In genomic region chr13:113732176-113732960, GRCh38 we compare ENCODE assay signal across 1 cellular context.
TF ChIP-seq lines count a peak whose summit lies in the region.

No MANE protein-coding gene starts in this region.

TF ChIP-seq in HepG2, 621 proteins besides CTCF, POLR2A, EP300 and RAD21 (continued from another document):
- TF ChIP-seq NRL (CRISPR knock-in tag; IDR thresholded peaks at IDR 0.05; ENCODE audit: borderline replicate concordance): no peak
- no peak for TF ChIP-seq ZNF503 (CRISPR knock-in tag; IDR thresholded peaks at IDR 0.05)
- no peak for TF ChIP-seq PAX8 (CRISPR knock-in tag; IDR thresholded peaks at IDR 0.05; ENCODE audit: borderline replicate concordance)
- no peak for TF ChIP-seq HOXA3 (CRISPR knock-in tag; IDR thresholded peaks at IDR 0.05)
- TF ChIP-seq ZNF546 (CRISPR knock-in tag; conservative IDR thresholded peaks at IDR 0.05): no peak
- TF ChIP-seq NR0B2 (CRISPR knock-in tag; IDR thresholded peaks at IDR 0.05): no peak
- TF ChIP-seq POLR2AphosphoS2 (IDR thresholded peaks at IDR 0.05; ENCODE audit: low read depth, low read length): no peak
- TF ChIP-seq ZNF549 (CRISPR knock-in tag; IDR thresholded peaks at IDR 0.05): no peak
- TF ChIP-seq ZNF20 (CRISPR knock-in tag; IDR thresholded peaks at IDR 0.05): no peak
- no peak for TF ChIP-seq MXI1 (IDR thresholded peaks at IDR 0.05; ENCODE audit: borderline replicate concordance, low read depth, low read length)
- TF ChIP-seq HDAC1 (CRISPR knock-in tag; IDR thresholded peaks at IDR 0.05): no peak
- no peak for TF ChIP-seq ZNF713 (CRISPR knock-in tag; IDR thresholded peaks at IDR 0.05)
- TF ChIP-seq HDAC2 (CRISPR knock-in tag; IDR thresholded peaks at IDR 0.05): no peak
TF ChIP-seq in HepG2: peak in this region for 0.
